ENCODE assay signal across 1 cellular context in the genomic region with DNA sequence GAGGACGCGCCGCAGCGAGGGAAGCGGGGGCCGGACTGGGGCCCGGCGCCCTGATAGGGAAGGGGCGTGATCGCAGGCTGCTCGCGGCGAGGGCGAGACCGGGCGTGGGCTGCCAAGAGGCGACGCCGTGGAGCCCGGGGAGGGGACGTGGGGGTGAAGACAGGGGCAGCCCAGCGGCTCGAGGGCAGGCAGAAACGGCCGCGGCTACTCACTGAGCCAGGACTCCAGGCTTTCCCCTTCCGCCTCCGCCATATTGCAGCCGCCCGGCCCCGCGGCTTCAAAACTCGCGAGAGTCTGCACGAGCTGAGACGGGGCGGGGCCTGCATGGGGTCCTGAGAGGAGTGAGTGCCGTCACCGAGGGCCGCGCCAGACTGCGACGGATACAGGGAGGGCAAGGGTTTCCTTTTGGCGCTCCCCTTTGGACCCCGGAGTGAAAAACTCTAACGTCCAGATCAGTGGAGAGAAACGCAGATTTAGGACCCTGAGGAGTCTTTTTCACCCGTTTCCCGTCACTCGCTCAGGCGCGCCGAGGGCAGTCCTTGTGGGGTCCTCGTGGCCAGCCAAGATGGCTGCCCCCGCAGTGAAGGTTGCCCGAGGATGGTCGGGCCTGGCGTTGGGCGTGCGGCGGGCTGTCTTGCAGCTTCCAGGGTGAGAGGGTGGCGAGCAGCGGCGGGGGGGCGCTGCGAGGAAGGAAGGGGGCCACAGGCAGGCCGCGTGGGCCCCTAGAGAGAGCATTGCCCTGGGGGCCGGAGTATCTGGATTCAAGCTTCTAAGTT.
TF ChIP-seq lines count a peak whose summit lies in the region.

A gene with protein sequence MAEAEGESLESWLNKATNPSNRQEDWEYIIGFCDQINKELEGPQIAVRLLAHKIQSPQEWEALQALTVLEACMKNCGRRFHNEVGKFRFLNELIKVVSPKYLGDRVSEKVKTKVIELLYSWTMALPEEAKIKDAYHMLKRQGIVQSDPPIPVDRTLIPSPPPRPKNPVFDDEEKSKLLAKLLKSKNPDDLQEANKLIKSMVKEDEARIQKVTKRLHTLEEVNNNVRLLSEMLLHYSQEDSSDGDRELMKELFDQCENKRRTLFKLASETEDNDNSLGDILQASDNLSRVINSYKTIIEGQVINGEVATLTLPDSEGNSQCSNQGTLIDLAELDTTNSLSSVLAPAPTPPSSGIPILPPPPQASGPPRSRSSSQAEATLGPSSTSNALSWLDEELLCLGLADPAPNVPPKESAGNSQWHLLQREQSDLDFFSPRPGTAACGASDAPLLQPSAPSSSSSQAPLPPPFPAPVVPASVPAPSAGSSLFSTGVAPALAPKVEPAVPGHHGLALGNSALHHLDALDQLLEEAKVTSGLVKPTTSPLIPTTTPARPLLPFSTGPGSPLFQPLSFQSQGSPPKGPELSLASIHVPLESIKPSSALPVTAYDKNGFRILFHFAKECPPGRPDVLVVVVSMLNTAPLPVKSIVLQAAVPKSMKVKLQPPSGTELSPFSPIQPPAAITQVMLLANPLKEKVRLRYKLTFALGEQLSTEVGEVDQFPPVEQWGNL (minus strand): TSS at position 271 of the 776 bp plus-strand sequence. CDS start 19 bp downstream, at position 252.
TSS of gene MRPS7 (plus strand) at position 544 of the 776 bp plus-strand sequence. CDS start at position 566, 22 bp downstream.

TF ChIP-seq in HepG2, 621 proteins besides CTCF, POLR2A, EP300 and RAD21 (continued from another document and continues in another):
- TF ChIP-seq, protein P1, sequence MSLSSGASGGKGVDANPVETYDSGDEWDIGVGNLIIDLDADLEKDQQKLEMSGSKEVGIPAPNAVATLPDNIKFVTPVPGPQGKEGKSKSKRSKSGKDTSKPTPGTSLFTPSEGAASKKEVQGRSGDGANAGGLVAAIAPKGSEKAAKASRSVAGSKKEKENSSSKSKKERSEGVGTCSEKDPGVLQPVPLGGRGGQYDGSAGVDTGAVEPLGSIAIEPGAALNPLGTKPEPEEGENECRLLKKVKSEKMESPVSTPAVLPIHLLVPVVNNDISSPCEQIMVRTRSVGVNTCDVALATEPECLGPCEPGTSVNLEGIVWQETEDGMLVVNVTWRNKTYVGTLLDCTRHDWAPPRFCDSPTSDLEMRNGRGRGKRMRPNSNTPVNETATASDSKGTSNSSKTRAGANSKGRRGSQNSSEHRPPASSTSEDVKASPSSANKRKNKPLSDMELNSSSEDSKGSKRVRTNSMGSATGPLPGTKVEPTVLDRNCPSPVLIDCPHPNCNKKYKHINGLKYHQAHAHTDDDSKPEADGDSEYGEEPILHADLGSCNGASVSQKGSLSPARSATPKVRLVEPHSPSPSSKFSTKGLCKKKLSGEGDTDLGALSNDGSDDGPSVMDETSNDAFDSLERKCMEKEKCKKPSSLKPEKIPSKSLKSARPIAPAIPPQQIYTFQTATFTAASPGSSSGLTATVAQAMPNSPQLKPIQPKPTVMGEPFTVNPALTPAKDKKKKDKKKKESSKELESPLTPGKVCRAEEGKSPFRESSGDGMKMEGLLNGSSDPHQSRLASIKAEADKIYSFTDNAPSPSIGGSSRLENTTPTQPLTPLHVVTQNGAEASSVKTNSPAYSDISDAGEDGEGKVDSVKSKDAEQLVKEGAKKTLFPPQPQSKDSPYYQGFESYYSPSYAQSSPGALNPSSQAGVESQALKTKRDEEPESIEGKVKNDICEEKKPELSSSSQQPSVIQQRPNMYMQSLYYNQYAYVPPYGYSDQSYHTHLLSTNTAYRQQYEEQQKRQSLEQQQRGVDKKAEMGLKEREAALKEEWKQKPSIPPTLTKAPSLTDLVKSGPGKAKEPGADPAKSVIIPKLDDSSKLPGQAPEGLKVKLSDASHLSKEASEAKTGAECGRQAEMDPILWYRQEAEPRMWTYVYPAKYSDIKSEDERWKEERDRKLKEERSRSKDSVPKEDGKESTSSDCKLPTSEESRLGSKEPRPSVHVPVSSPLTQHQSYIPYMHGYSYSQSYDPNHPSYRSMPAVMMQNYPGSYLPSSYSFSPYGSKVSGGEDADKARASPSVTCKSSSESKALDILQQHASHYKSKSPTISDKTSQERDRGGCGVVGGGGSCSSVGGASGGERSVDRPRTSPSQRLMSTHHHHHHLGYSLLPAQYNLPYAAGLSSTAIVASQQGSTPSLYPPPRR (CRISPR knock-in tag; IDR thresholded peaks at IDR 0.05; ENCODE audit: borderline replicate concordance), result peak; percentile 43; the same call in 1 of the 2 replicates
- TF ChIP-seq KLF6 (CRISPR knock-in tag; IDR thresholded peaks at IDR 0.05), result peak; percentile 37; the same call in 1 of the 2 replicates
- TF ChIP-seq YEATS2 (CRISPR knock-in tag; IDR thresholded peaks at IDR 0.05; ENCODE audit: borderline replicate concordance), result peak; percentile 97
- TF ChIP-seq CENPX (CRISPR knock-in tag; IDR thresholded peaks at IDR 0.05), result no peak
- TF ChIP-seq GABPA (IDR thresholded peaks at IDR 0.05; ENCODE audit: low read depth, low read length), result no peak; the same call in 1 of the 2 replicates
- peak; percentile 69 for TF ChIP-seq GABPA (CRISPR knock-in tag; IDR thresholded peaks at IDR 0.05; ENCODE audit: low read depth)
- no peak for TF ChIP-seq GPN1 (CRISPR knock-in tag; IDR thresholded peaks at IDR 0.05; ENCODE audit: borderline replicate concordance)
- peak; percentile 69; the same call in 1 of the 2 replicates for TF ChIP-seq NFATC3 (CRISPR knock-in tag; IDR thresholded peaks at IDR 0.05)
- TF ChIP-seq SP4 (CRISPR knock-in tag; IDR thresholded peaks at IDR 0.05), result peak; percentile 86
- peak; percentile 69; the same call in 1 of the 2 replicates for TF ChIP-seq MYC (CRISPR knock-in tag; IDR thresholded peaks at IDR 0.05; ENCODE audit: borderline replicate concordance)
- no peak for TF ChIP-seq RORA (CRISPR knock-in tag; IDR thresholded peaks at IDR 0.05)
- TF ChIP-seq ZNF776 (CRISPR knock-in tag; IDR thresholded peaks at IDR 0.05), result no peak; the same call in 1 of the 2 replicates
- TF ChIP-seq NPAS2 (CRISPR knock-in tag; IDR thresholded peaks at IDR 0.05; ENCODE audit: borderline replicate concordance), result no peak
- TF ChIP-seq ZNF574 (CRISPR knock-in tag; IDR thresholded peaks at IDR 0.05), result peak; percentile 63
- peak; percentile 34 for TF ChIP-seq ZNF782 (CRISPR knock-in tag; IDR thresholded peaks at IDR 0.05; ENCODE audit: borderline replicate concordance)
- TF ChIP-seq CHCHD3 (CRISPR knock-in tag; IDR thresholded peaks at IDR 0.05), result no peak; the same call in 1 of the 2 replicates
- no peak for TF ChIP-seq ZEB1 (IDR thresholded peaks at IDR 0.05; ENCODE audit: insufficient replicate concordance, low read depth)
- peak; percentile 99 for TF ChIP-seq ZNF605 (CRISPR knock-in tag; IDR thresholded peaks at IDR 0.05)
- peak; percentile 97 for TF ChIP-seq POLR2G (IDR thresholded peaks at IDR 0.05; ENCODE audit: low read depth, low read length)
- TF ChIP-seq ELF1 (CRISPR knock-in tag; IDR thresholded peaks at IDR 0.05), result peak; percentile 82
- no peak; the same call in 1 of the 2 replicates for TF ChIP-seq ZNF296 (CRISPR knock-in tag; conservative IDR thresholded peaks at IDR 0.05)
- TF ChIP-seq, protein P2, sequence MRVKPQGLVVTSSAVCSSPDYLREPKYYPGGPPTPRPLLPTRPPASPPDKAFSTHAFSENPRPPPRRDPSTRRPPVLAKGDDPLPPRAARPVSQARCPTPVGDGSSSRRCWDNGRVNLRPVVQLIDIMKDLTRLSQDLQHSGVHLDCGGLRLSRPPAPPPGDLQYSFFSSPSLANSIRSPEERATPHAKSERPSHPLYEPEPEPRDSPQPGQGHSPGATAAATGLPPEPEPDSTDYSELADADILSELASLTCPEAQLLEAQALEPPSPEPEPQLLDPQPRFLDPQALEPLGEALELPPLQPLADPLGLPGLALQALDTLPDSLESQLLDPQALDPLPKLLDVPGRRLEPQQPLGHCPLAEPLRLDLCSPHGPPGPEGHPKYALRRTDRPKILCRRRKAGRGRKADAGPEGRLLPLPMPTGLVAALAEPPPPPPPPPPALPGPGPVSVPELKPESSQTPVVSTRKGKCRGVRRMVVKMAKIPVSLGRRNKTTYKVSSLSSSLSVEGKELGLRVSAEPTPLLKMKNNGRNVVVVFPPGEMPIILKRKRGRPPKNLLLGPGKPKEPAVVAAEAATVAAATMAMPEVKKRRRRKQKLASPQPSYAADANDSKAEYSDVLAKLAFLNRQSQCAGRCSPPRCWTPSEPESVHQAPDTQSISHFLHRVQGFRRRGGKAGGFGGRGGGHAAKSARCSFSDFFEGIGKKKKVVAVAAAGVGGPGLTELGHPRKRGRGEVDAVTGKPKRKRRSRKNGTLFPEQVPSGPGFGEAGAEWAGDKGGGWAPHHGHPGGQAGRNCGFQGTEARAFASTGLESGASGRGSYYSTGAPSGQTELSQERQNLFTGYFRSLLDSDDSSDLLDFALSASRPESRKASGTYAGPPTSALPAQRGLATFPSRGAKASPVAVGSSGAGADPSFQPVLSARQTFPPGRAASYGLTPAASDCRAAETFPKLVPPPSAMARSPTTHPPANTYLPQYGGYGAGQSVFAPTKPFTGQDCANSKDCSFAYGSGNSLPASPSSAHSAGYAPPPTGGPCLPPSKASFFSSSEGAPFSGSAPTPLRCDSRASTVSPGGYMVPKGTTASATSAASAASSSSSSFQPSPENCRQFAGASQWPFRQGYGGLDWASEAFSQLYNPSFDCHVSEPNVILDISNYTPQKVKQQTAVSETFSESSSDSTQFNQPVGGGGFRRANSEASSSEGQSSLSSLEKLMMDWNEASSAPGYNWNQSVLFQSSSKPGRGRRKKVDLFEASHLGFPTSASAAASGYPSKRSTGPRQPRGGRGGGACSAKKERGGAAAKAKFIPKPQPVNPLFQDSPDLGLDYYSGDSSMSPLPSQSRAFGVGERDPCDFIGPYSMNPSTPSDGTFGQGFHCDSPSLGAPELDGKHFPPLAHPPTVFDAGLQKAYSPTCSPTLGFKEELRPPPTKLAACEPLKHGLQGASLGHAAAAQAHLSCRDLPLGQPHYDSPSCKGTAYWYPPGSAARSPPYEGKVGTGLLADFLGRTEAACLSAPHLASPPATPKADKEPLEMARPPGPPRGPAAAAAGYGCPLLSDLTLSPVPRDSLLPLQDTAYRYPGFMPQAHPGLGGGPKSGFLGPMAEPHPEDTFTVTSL (CRISPR knock-in tag; IDR thresholded peaks at IDR 0.05; ENCODE audit: borderline replicate concordance), result no peak; the same call in 1 of the 2 replicates
- TF ChIP-seq ADNP (CRISPR knock-in tag; IDR thresholded peaks at IDR 0.05), result no peak
- TF ChIP-seq CBFB (CRISPR knock-in tag; IDR thresholded peaks at IDR 0.05), result peak; percentile 19; the same call in 1 of the 2 replicates
- TF ChIP-seq, protein P3, sequence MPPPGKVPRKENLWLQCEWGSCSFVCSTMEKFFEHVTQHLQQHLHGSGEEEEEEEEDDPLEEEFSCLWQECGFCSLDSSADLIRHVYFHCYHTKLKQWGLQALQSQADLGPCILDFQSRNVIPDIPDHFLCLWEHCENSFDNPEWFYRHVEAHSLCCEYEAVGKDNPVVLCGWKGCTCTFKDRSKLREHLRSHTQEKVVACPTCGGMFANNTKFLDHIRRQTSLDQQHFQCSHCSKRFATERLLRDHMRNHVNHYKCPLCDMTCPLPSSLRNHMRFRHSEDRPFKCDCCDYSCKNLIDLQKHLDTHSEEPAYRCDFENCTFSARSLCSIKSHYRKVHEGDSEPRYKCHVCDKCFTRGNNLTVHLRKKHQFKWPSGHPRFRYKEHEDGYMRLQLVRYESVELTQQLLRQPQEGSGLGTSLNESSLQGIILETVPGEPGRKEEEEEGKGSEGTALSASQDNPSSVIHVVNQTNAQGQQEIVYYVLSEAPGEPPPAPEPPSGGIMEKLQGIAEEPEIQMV (CRISPR knock-in tag; IDR thresholded peaks at IDR 0.05; ENCODE audit: low read depth), result peak; percentile 54; the same call in 1 of the 2 replicates
- no peak; the same call in 1 of the 2 replicates for TF ChIP-seq ZNF567 (CRISPR knock-in tag; IDR thresholded peaks at IDR 0.05; ENCODE audit: borderline replicate concordance)
- no peak; the same call in 1 of the 2 replicates for TF ChIP-seq ISX (CRISPR knock-in tag; conservative IDR thresholded peaks at IDR 0.05)
- TF ChIP-seq, protein P4, sequence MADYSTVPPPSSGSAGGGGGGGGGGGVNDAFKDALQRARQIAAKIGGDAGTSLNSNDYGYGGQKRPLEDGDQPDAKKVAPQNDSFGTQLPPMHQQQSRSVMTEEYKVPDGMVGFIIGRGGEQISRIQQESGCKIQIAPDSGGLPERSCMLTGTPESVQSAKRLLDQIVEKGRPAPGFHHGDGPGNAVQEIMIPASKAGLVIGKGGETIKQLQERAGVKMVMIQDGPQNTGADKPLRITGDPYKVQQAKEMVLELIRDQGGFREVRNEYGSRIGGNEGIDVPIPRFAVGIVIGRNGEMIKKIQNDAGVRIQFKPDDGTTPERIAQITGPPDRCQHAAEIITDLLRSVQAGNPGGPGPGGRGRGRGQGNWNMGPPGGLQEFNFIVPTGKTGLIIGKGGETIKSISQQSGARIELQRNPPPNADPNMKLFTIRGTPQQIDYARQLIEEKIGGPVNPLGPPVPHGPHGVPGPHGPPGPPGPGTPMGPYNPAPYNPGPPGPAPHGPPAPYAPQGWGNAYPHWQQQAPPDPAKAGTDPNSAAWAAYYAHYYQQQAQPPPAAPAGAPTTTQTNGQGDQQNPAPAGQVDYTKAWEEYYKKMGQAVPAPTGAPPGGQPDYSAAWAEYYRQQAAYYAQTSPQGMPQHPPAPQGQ (CRISPR knock-in tag; IDR thresholded peaks at IDR 0.05; ENCODE audit: borderline replicate concordance), result peak; percentile 18; the same call in 1 of the 2 replicates
- no peak for TF ChIP-seq GTF3A (CRISPR knock-in tag; conservative IDR thresholded peaks at IDR 0.05)
- peak; percentile 90 for TF ChIP-seq PCBP1 (IDR thresholded peaks at IDR 0.05; ENCODE audit: borderline replicate concordance, low read depth, low read length)
- TF ChIP-seq KLF11 (CRISPR knock-in tag; IDR thresholded peaks at IDR 0.05), result no peak; the same call in 1 of the 2 replicates
- peak; percentile 87 for TF ChIP-seq IRF9 (CRISPR knock-in tag; IDR thresholded peaks at IDR 0.05; ENCODE audit: borderline replicate concordance)
- no peak; the same call in 1 of the 2 replicates for TF ChIP-seq ZC3H4 (CRISPR knock-in tag; IDR thresholded peaks at IDR 0.05; ENCODE audit: borderline replicate concordance)
